ENCODE assay signal across 18 cellular contexts in the genomic region with DNA sequence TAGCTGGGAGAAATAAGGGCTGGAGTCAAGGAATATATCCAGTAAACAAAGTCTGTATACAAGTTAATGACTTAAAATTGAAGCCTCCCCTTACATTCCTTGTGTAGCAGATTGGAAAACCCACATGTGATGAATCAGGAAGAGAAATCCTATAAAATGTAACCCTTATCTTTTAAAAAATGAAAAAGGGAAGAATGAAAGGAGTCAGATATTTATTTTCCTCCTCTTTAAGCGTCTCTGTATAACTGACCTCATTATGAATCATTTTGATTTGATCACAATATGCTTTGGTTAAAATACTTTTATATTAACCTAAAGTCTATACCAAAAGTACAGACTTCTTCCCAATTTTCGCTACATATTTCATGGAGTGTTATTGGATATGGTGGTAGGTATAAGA.
DNase-seq lines count a peak whose midpoint lies in the region; ATAC-seq and TF ChIP-seq lines count a peak whose summit lies in the region.
"Had no signal": no experiment of that assay in that cellular context is flagged by ENCODE, and none has a peak within 500 bp of the region (broad histone marks: within the 10 kb centered on the region; RNA-seq: fewer than 3 reads in every experiment).

No MANE protein-coding gene starts in this region.

- H3K36me3 ChIP-seq in GM23248 (ENCODE audit: low read depth) = no peaks in the 10 kb centered on the region
- no peaks in the 10 kb centered on the region for H3K36me3 ChIP-seq in Loucy (ENCODE audit: insufficient read depth, low read length)
- no peaks in the 10 kb centered on the region for H3K36me3 ChIP-seq in adipocyte (ENCODE audit: control insufficient read depth, insufficient read depth, low read length, severe bottlenecking)
- no peaks in the 10 kb centered on the region for H3K36me3 ChIP-seq in Peyer's patch
- H3K36me3 ChIP-seq: BLaER1 had no signal

- H2AFZ ChIP-seq in GM23248 (no peak overlapping the region), Loucy (ENCODE audit: low read length) (0 out of 2 replicates have a peak overlapping the region, but pooled peaks have one; percentile 40)

- 49 to 57% methylated on average over 2 of the region's 2 CpGs for WGBS in GM23248 (ENCODE audit: low coverage in 1 of 2, low lambda C conversion rate in 2 of 2, missing lambda C conversion rate in 2 of 2), 2 experiments

- H3K27ac ChIP-seq in GM23248 (no peak overlapping the region), Peyer's patch (no peak overlapping the region)
- H3K27ac ChIP-seq: BLaER1, KMS-11 had no signal

- H3K9me3 ChIP-seq in GM23248 (ENCODE audit: low read depth) = no peaks in the 10 kb centered on the region
- no peaks in the 10 kb centered on the region for H3K9me3 ChIP-seq in Loucy (ENCODE audit: insufficient read depth, low read depth, low read length)
- no peaks in the 10 kb centered on the region for H3K9me3 ChIP-seq in adipocyte (ENCODE audit: control insufficient read depth, low read length)
- H3K9me3 ChIP-seq in Peyer's patch = no peaks in the 10 kb centered on the region
- H3K9me3 ChIP-seq: BLaER1 had no signal

- in situ Hi-C loops in GM23248 (cut with MboI) = no loop called here

- H3K9me2 ChIP-seq in GM23248 (ENCODE audit: insufficient read depth) (no peaks in the 10 kb centered on the region; the same call in 1 of the 2 replicates), Loucy (replicated peaks; ENCODE audit: low read depth, low read length) (no peaks in the 10 kb centered on the region)

- TF ChIP-seq POLR2A in Peyer's patch (IDR thresholded peaks at IDR 0.05) = no peak

- H3F3A ChIP-seq in GM23248 (ENCODE audit: insufficient read depth) (no peaks in the 10 kb centered on the region), Loucy (ENCODE audit: low read depth) (no peaks in the 10 kb centered on the region)

- H3K27me3 ChIP-seq in GM23248 (replicated peaks; ENCODE audit: insufficient read depth) (no peaks in the 10 kb centered on the region; the same call in 1 of the 2 replicates), Loucy (ENCODE audit: insufficient read depth, low read length, poor library complexity, severe bottlenecking) (no peaks in the 10 kb centered on the region), adipocyte (replicated peaks; ENCODE audit: control insufficient read depth, insufficient read depth, low read length) (no peaks in the 10 kb centered on the region), Peyer's patch (no peaks in the 10 kb centered on the region)
- H3K27me3 ChIP-seq: BLaER1 had no signal

- H4K20me1 ChIP-seq in GM23248 (ENCODE audit: insufficient read depth) (no peaks in the 10 kb centered on the region), Loucy (ENCODE audit: insufficient read depth, low read length, poor library complexity, severe bottlenecking) (no peaks in the 10 kb centered on the region)
- H4K20me1 ChIP-seq: BLaER1 had no signal

- H3K9ac ChIP-seq in GM23248 = no peak overlapping the region
- no peak overlapping the region for H3K9ac ChIP-seq in Loucy (ENCODE audit: low read depth, low read length, poor library complexity, severe bottlenecking)
- H3K9ac ChIP-seq in adipocyte (ENCODE audit: low read length) = no peak overlapping the region
- H3K9ac ChIP-seq: BLaER1, KMS-11 had no signal

- DNase-seq in GM23248 (peak; percentile 7), adipocyte (ENCODE audit: low read depth) (no peak), kidney glomerular epithelial cell (lab: John Stamatoyannopoulos, UW) (peak; percentile 29), Peyer's patch (no peak)
- DNase-seq: CD4-positive, alpha-beta memory T cell; DMS153; DMS79; GDM1; GOT3; H7; HFFc6 had no signal

- H3K79me2 ChIP-seq in GM23248 (ENCODE audit: insufficient read depth) = no peaks in the 10 kb centered on the region
- no peaks in the 10 kb centered on the region for H3K79me2 ChIP-seq in Loucy (ENCODE audit: insufficient read depth, low read length)

- H3K4me1 ChIP-seq in GM23248 (ENCODE audit: insufficient read depth) = 0 out of 2 replicates have a peak, but pooled peaks cover 7% of the 10 kb centered on the region
- H3K4me1 ChIP-seq in Loucy (ENCODE audit: insufficient read depth, low read length, poor library complexity, severe bottlenecking) = peaks cover 8% of the 10 kb centered on the region
- H3K4me1 ChIP-seq in adipocyte (ENCODE audit: control insufficient read depth, insufficient read depth, low read length) = peaks cover 16% of the 10 kb centered on the region
- H3K4me1 ChIP-seq in Peyer's patch = no peaks in the 10 kb centered on the region
- H3K4me1 ChIP-seq: BLaER1 had no signal

- no peak for ATAC-seq in HG03280 (IDR thresholded peaks at IDR 0.05; ENCODE audit: unreplicated experiment)
- ATAC-seq in HG03097 (IDR thresholded peaks at IDR 0.05; ENCODE audit: low FRiP score, unreplicated experiment) = no peak
- ATAC-seq in GM18868 (IDR thresholded peaks at IDR 0.05; ENCODE audit: unreplicated experiment) = no peak
- ATAC-seq: HCT116 had no signal

- H3K4me2 ChIP-seq in GM23248 (ENCODE audit: unreplicated experiment) (no peak overlapping the region), Loucy (ENCODE audit: low read depth, low read length, poor library complexity, severe bottlenecking) (no peak overlapping the region)
- H3K4me2 ChIP-seq: BLaER1, KMS-11 had no signal

- TF ChIP-seq CTCF in Loucy (conservative IDR thresholded peaks at IDR 0.05; ENCODE audit: low read length) = no peak
- TF ChIP-seq CTCF in Peyer's patch (IDR thresholded peaks at IDR 0.05) = no peak

- H3K4me3 ChIP-seq in GM23248 (no peak overlapping the region), Loucy (ENCODE audit: low read length, poor library complexity, severe bottlenecking) (no peak overlapping the region), adipocyte (ENCODE audit: low read length) (peak overlapping the region; percentile 24), Peyer's patch (no peak overlapping the region)
- H3K4me3 ChIP-seq: BLaER1 had no signal

Comparison
In these comparisons a context has a peak if more than half of its experiments do, and no peak if none do; other contexts are left out.
1. DNase-seq: peak in GM23248 (single experiment) and kidney glomerular epithelial cell (single experiment); none in adipocyte (single experiment) and Peyer's patch (0 of 3).